Comparison of ENCODE assay signal across 13 cellular contexts in genomic region chr19:5806133-5806489, GRCh38. TPM values are rescaled to one million over a fixed set of nuclear protein-coding genes. Genes with fewer than 3 reads are reported as not detected.
A peak's percentile ranks its signal among the peaks of the same experiment; 100 is the strongest.
DNase-seq lines count a peak whose midpoint lies in the region; ATAC-seq, FAIRE-seq and TF ChIP-seq lines count a peak whose summit lies in the region.
"Had no signal": no experiment of that assay in that cellular context is flagged by ENCODE, and none has a peak within 500 bp of the region (broad histone marks: within the 10 kb centered on the region; RNA-seq: fewer than 3 reads in every experiment).

No MANE protein-coding gene starts in this region.

- no peak for ATAC-seq in GM23338
- ATAC-seq in pancreas: no peak
- no peak for ATAC-seq in HG02763 (IDR thresholded peaks at IDR 0.05; ENCODE audit: unreplicated experiment)

- 30% methylated on average over 6 of the region's 6 CpGs; no CpG with 5 or more reads in 1 of the 2 experiments for WGBS in endodermal cell (ENCODE audit: insufficient coverage in 1 of 2, insufficient read length in 1 of 2), 2 experiments
- 27% methylated on average over 6 of the region's 6 CpGs for WGBS in pancreas, 2 donors

- H3K27ac ChIP-seq in GM23338 (ENCODE audit: low read depth) (no peak overlapping the region), endodermal cell (ENCODE audit: low read depth, low read length) (no peak overlapping the region), pancreas (peak overlapping the region in 1 of 4 donors; percentile 71)
- H3K27ac ChIP-seq: dorsolateral prefrontal cortex, thoracic aorta had no signal

- H3K4me3 ChIP-seq in GM23338: peak overlapping the region; percentile 57
- peak overlapping the region; percentile 53 for H3K4me3 ChIP-seq in NT2/D1 (ENCODE audit: insufficient read length, low read depth)
- no peak overlapping the region for H3K4me3 ChIP-seq in endodermal cell (ENCODE audit: low read length)
- H3K4me3 ChIP-seq in pancreas: peak overlapping the region in 3 of 4 donors; percentile 52 to 61 (median 55)
- no peak overlapping the region for H3K4me3 ChIP-seq in BE2C (ENCODE audit: low read depth, low read length)
- H3K4me3 ChIP-seq: thoracic aorta had no signal

- DNase-seq in GM23338 (ENCODE audit: low spot score) (no peak), NT2/D1 (ENCODE audit: low read depth, low spot score) (no peak), endodermal cell (no peak), pancreas (peak in 3 of 6 donors; percentile 24 to 62 (median 41)), activated gamma-delta T cell (lab: John Stamatoyannopoulos, UW) (no peak), BE2C (no peak)
- DNase-seq: dorsolateral prefrontal cortex, SIG-M5 had no signal

- H3K36me3 Mint-ChIP-seq in GM23338 (ENCODE audit: low read depth) (peaks cover 2% of the 10 kb centered on the region; the same call in 2 of the 3 replicates), endodermal cell (ENCODE audit: low read depth) (no peaks in the 10 kb centered on the region)
- H3K36me3 Mint-ChIP-seq: naive thymus-derived CD8-positive, alpha-beta T cell had no signal

- intact Hi-C loops in pancreas (cut with DNase I): loop anchor here in 1 of 3 donors (5.0 kb wide), 1 partner anchor 86 kb away; no protein-coding TSS in a partner anchor

- peak overlapping the region; percentile 82 for H3K4me2 ChIP-seq in GM23338

- H3K4me1 Mint-ChIP-seq in GM23338 (peaks cover 23% of the 10 kb centered on the region), endodermal cell (peaks cover 8% of the 10 kb centered on the region)

- peaks cover 5% of the 10 kb centered on the region; the same call in 1 of the 2 replicates for H3K9me2 ChIP-seq in GM23338 (ENCODE audit: insufficient read depth)

- no peaks in the 10 kb centered on the region for H3K36me3 ChIP-seq in GM23338 (ENCODE audit: insufficient read depth)
- H3K36me3 ChIP-seq in NT2/D1 (ENCODE audit: insufficient read depth, insufficient read length, low read length): no peaks in the 10 kb centered on the region
- no peaks in the 10 kb centered on the region for H3K36me3 ChIP-seq in endodermal cell (ENCODE audit: control insufficient read depth, insufficient read depth, low read length)
- H3K36me3 ChIP-seq in pancreas: no peaks in the 10 kb centered on the region
- H3K36me3 ChIP-seq in BE2C: no peaks in the 10 kb centered on the region
- H3K36me3 ChIP-seq: thoracic aorta had no signal

- H3K27me3 Mint-ChIP-seq in GM23338 (ENCODE audit: insufficient read depth, low read depth, poor library complexity): peaks cover 41% of the 10 kb centered on the region
- H3K27me3 Mint-ChIP-seq in endodermal cell (ENCODE audit: insufficient read depth): peaks cover 29% of the 10 kb centered on the region

- H3K4me3 Mint-ChIP-seq in GM23338 (peak overlapping the region; percentile 69), endodermal cell (peak overlapping the region; percentile 62)

- no peaks in the 10 kb centered on the region for H3K9me3 ChIP-seq in NT2/D1 (ENCODE audit: insufficient read depth, low read length)
- H3K9me3 ChIP-seq in endodermal cell (ENCODE audit: control insufficient read depth, low read length): no peaks in the 10 kb centered on the region
- no peaks in the 10 kb centered on the region for H3K9me3 ChIP-seq in pancreas
- no peaks in the 10 kb centered on the region for H3K9me3 ChIP-seq in BE2C
- H3K9me3 ChIP-seq: thoracic aorta had no signal

- H3K9me3 Mint-ChIP-seq in GM23338: peaks cover 3% of the 10 kb centered on the region; the same call in 2 of the 3 replicates
- no peaks in the 10 kb centered on the region for H3K9me3 Mint-ChIP-seq in endodermal cell
- H3K9me3 Mint-ChIP-seq: activated B cell treated with CpG ODN at 0.5 μM for 24 hours; naive thymus-derived CD8-positive, alpha-beta T cell had no signal

- H3K4me1 ChIP-seq in GM23338 (ENCODE audit: insufficient read depth) (peaks cover 6% of the 10 kb centered on the region; the same call in 1 of the 2 replicates), NT2/D1 (ENCODE audit: insufficient read depth, insufficient read length) (peaks cover 22% of the 10 kb centered on the region), endodermal cell (ENCODE audit: control insufficient read depth, insufficient read depth, low read length) (no peaks in the 10 kb centered on the region), pancreas (peaks cover 0 to 5% (median 0%) of the 10 kb centered on the region in 3 donors), BE2C (peaks cover 24% of the 10 kb centered on the region)

- H3K9ac ChIP-seq in NT2/D1 (ENCODE audit: insufficient read length, low read depth) (peak overlapping the region; percentile 81), endodermal cell (ENCODE audit: extremely low read depth, low read length, poor library complexity, severe bottlenecking) (no peak overlapping the region)

- TF ChIP-seq CTCF in GM23338 (conservative IDR thresholded peaks at IDR 0.05; ENCODE audit: low read depth in 2 of 2): peak in 1 of 2 experiments; percentile 5; a peak in 1 of 4 replicates
- no peak for TF ChIP-seq CTCF in endodermal cell (conservative IDR thresholded peaks at IDR 0.05)
- peak in 1 of 4 donors; percentile 3 for TF ChIP-seq CTCF in pancreas (IDR thresholded peaks at IDR 0.05)
- no peak for TF ChIP-seq CTCF in BE2C (IDR thresholded peaks at IDR 0.05; ENCODE audit: low read depth, low read length)

- H3K27me3 ChIP-seq in GM23338 (ENCODE audit: insufficient read depth) (peaks cover 15% of the 10 kb centered on the region), NT2/D1 (ENCODE audit: insufficient read depth, insufficient read length) (peaks cover 15% of the 10 kb centered on the region), endodermal cell (ENCODE audit: control insufficient read depth, insufficient read depth, low read length, poor library complexity, severe bottlenecking) (peaks cover 19% of the 10 kb centered on the region), pancreas (no peaks in the 10 kb centered on the region), BE2C (peaks cover 7% of the 10 kb centered on the region)

- H3F3A ChIP-seq in GM23338 (replicated peaks; ENCODE audit: low read depth): no peaks in the 10 kb centered on the region

- FAIRE-seq in pancreas (lab: Jason Lieb, UNC): no peak
- FAIRE-seq: frontal cortex had no signal

- no peaks in the 10 kb centered on the region; the same call in 1 of the 2 replicates for H4K20me1 ChIP-seq in GM23338 (replicated peaks; ENCODE audit: insufficient read depth)

- no peaks in the 10 kb centered on the region for H3K79me2 ChIP-seq in GM23338 (replicated peaks; ENCODE audit: insufficient read depth)

- no peak overlapping the region for H3K27ac Mint-ChIP-seq in GM23338
- H3K27ac Mint-ChIP-seq in endodermal cell: no peak overlapping the region
- H3K27ac Mint-ChIP-seq: activated B cell treated with CpG ODN at 0.5 μM for 24 hours had no signal

- H2AFZ ChIP-seq in GM23338: peak overlapping the region; percentile 91; the same call in 1 of the 2 replicates

TF ChIP-seq in GM23338, 12 proteins besides CTCF, POLR2A, EP300 and RAD21 (continues in another document):
- TF ChIP-seq STAT1 (IDR thresholded peaks at IDR 0.05; ENCODE audit: unreplicated experiment): no peak

RNA-seq across cellular contexts. Expression of gene NRTN, which starts 1.2 kb away (rescaled TPM):
- 4.0 and 5.9 TPM in 2 replicates for total RNA-seq in GM23338 (2014; rRNA removed; shearing (Covaris generic))
- polyA plus RNA-seq in GM23338 (2016; fragmentation: Nextera tagmentation; extraction: Ambion mirVana) (5.5 and 5.8 TPM in 2 replicates), pancreas (1 to 10 TPM; 5.0 to 8.5 TPM)
- total RNA-seq in endodermal cell (1 to 10 TPM; 5.8 to 6.4 TPM), pancreas (10 to 100 TPM in 4 of 6 donors, 1 to 10 TPM in 2; 5.0 to 15.2 (median 11.5) TPM)
- polyA plus RNA-seq in endodermal cell (2013, experiment 1 of 2): 6.4 TPM
- polyA plus RNA-seq in endodermal cell (2013, experiment 2 of 2): 7.2 TPM
- polyA plus RNA-seq in BE2C (2012; ENCODE audit: insufficient read depth, insufficient read length, low read depth): 4.5 TPM
- total RNA-seq: frontal cortex, thoracic aorta had no signal

RNA-seq across cellular contexts. Expression of gene DUS3L, which starts 15.1 kb away (rescaled TPM):
- total RNA-seq in GM23338 (2014; rRNA removed; shearing (Covaris generic)): 42.7 and 53.0 TPM in 2 replicates
- polyA plus RNA-seq in GM23338 (2016; fragmentation: Nextera tagmentation; extraction: Ambion mirVana) (24.5 and 26.2 TPM in 2 replicates), pancreas (10 to 100 TPM; 61.2 to 66.6 TPM)
- total RNA-seq in endodermal cell (10 to 100 TPM; 19.6 to 36.8 TPM), pancreas (10 to 100 TPM; 14.8 to 29.2 (median 20.2) TPM)
- 25.8 TPM for polyA plus RNA-seq in endodermal cell (2013, experiment 1 of 2)
- 20.2 TPM for polyA plus RNA-seq in endodermal cell (2013, experiment 2 of 2)
- 184 TPM for polyA plus RNA-seq in BE2C (2012; ENCODE audit: insufficient read depth, insufficient read length, low read depth)

RNA-seq across cellular contexts. Expression of gene PRR22, which starts 21.6 kb away (rescaled TPM):
- total RNA-seq in GM23338 (2014; rRNA removed; shearing (Covaris generic)): 1.0 and 1.6 TPM in 2 replicates
- 1.2 TPM in 2 replicates for polyA plus RNA-seq in GM23338 (2016; fragmentation: Nextera tagmentation; extraction: Ambion mirVana)
- total RNA-seq in endodermal cell: 1 to 10 TPM; 1.9 to 3.6 TPM
- polyA plus RNA-seq in endodermal cell (2013, experiment 1 of 2): 2.1 TPM
- 2.1 TPM for polyA plus RNA-seq in endodermal cell (2013, experiment 2 of 2)
- 1 to 10 TPM in 5 of 6 donors, under 1 TPM in 1; 0.61 to 3.1 (median 1.5) TPM for total RNA-seq in pancreas
- polyA plus RNA-seq in pancreas: 10 to 100 TPM; 18.7 to 25.9 TPM
- polyA plus RNA-seq in BE2C (2012; ENCODE audit: insufficient read depth, insufficient read length, low read depth): 13.1 TPM
- polyA plus RNA-seq: naive thymus-derived CD8-positive, alpha-beta T cell had no signal

RNA-seq across cellular contexts. Expression of gene FUT6, which starts 33.4 kb away (rescaled TPM):
- not detected in 2 replicates for total RNA-seq in GM23338 (2014; rRNA removed; shearing (Covaris generic))
- polyA plus RNA-seq in GM23338 (2016; fragmentation: Nextera tagmentation; extraction: Ambion mirVana): not detected in 2 replicates
- not detected for total RNA-seq in endodermal cell
- polyA plus RNA-seq in endodermal cell (2013, experiment 1 of 2): not detected
- polyA plus RNA-seq in endodermal cell (2013, experiment 2 of 2): not detected
- 1 to 10 TPM; 1.9 to 8.7 (median 2.8) TPM for total RNA-seq in pancreas
- polyA plus RNA-seq in pancreas: 1 to 10 TPM; 2.9 to 4.0 TPM
- not detected for polyA plus RNA-seq in BE2C (2012; ENCODE audit: insufficient read depth, insufficient read length, low read depth)
- total RNA-seq: activated B cell treated with CpG ODN at 0.5 μM for 24 hours; frontal cortex; naive thymus-derived CD8-positive, alpha-beta T cell; thoracic aorta had no signal
- polyA plus RNA-seq: naive thymus-derived CD8-positive, alpha-beta T cell had no signal

RNA-seq across cellular contexts. Expression of gene FUT3, which starts 45.1 kb away (rescaled TPM):
- not detected in 2 replicates for total RNA-seq in GM23338 (2014; rRNA removed; shearing (Covaris generic))
- polyA plus RNA-seq in GM23338 (2016; fragmentation: Nextera tagmentation; extraction: Ambion mirVana) (0.45 TPM in 1 of 2 replicates, not detected in the other), pancreas (10 to 100 TPM in 1 of 2 donors, 1 to 10 TPM in 1; 9.7 to 12.0 TPM)
- total RNA-seq in endodermal cell (1 to 10 TPM in 1 of 2 donors, not detected in 1; 1.3 TPM), pancreas (10 to 100 TPM in 2 of 6 donors, 1 to 10 TPM in 4; 3.3 to 13.9 (median 5.7) TPM)
- polyA plus RNA-seq in endodermal cell (2013, experiment 1 of 2): 0.78 TPM
- polyA plus RNA-seq in endodermal cell (2013, experiment 2 of 2): 0.46 TPM
- polyA plus RNA-seq in BE2C (2012; ENCODE audit: insufficient read depth, insufficient read length, low read depth): not detected
- total RNA-seq: activated B cell treated with CpG ODN at 0.5 μM for 24 hours, frontal cortex, thoracic aorta had no signal
- polyA plus RNA-seq: naive thymus-derived CD8-positive, alpha-beta T cell had no signal

Comparison
In these comparisons a context has a peak if more than half of its experiments do, and no peak if none do; other contexts are left out.
1. H3K4me3 ChIP-seq: peak in GM23338 (single experiment), NT2/D1 (single experiment) and pancreas (3 of 4); none in endodermal cell (single experiment) and BE2C (single experiment).